In the genomic region with DNA sequence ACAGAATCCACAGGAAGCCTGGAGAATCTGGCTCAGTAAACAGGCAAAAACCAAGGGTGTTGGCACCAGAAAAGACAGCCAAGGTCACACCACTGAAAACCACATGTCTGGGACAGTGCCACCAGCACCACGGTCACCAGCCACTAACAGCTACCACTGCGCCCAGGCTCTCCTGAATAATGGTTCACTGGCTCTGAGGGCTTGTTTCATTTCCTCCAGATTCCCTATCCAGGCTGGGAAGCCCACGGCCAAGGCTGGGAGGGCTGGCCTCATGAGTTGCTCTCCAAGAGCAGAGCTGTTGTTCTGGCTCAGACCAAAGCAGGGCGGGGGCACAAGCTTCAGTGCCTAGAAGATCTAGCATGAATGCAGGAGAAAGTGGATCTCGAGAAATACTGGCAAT, we compare ENCODE assay signal across 10 cellular contexts. TPM values are rescaled to one million over a fixed set of nuclear protein-coding genes. Genes with fewer than 3 reads are reported as not detected.
A peak's percentile ranks its signal among the peaks of the same experiment; 100 is the strongest.
DNase-seq lines count a peak whose midpoint lies in the region; ATAC-seq lines count a peak whose summit lies in the region.
"Had no signal": no experiment of that assay in that cellular context is flagged by ENCODE, and none has a peak within 500 bp of the region (broad histone marks: within the 10 kb centered on the region; RNA-seq: fewer than 3 reads in every experiment).

No MANE protein-coding gene starts in this region.

- H3K27ac ChIP-seq in HUES48 (ENCODE audit: low read depth, low read length): peak overlapping the region; percentile 91
- H3K27ac ChIP-seq in SK-N-MC: peak overlapping the region; percentile 98
- H3K27ac ChIP-seq in skin epidermis: peak overlapping the region in 11 of 21 experiments; percentile 4 to 61 (median 34)
- H3K27ac ChIP-seq: KMS-11 had no signal

- DNase-seq in SK-N-MC (ENCODE audit: low read depth, low spot score): no peak
- DNase-seq in left cardiac atrium: peak; percentile 69
- no peak for DNase-seq in AG08396 (ENCODE audit: low spot score)
- DNase-seq in DMS53 treated with DMSO at 0.1 percent for 48 hours (lab: John Stamatoyannopoulos, UW; ENCODE audit: unreplicated experiment): no peak
- DNase-seq: naive B cell had no signal

- H3K36me3 ChIP-seq in HUES48 (ENCODE audit: control insufficient read depth, insufficient read depth, low read length): no peaks in the 10 kb centered on the region
- no peaks in the 10 kb centered on the region for H3K36me3 ChIP-seq in SK-N-MC (ENCODE audit: insufficient read depth, low read length)

- no peaks in the 10 kb centered on the region for H3K9me3 ChIP-seq in HUES48 (ENCODE audit: control insufficient read depth, insufficient read depth, low read length)
- H3K9me3 ChIP-seq in SK-N-MC (ENCODE audit: low read depth, low read length): no peaks in the 10 kb centered on the region

- H3K4me3 ChIP-seq in HUES48 (ENCODE audit: low read depth, low read length) (no peak overlapping the region), SK-N-MC (peak overlapping the region; percentile 73), skin epidermis (no peak overlapping the region)
- H3K4me3 ChIP-seq: coronary artery had no signal

- intact Hi-C loops in left cardiac atrium (cut with DNase I): no loop called here

- peaks cover 50% of the 10 kb centered on the region for H3K4me1 ChIP-seq in HUES48 (ENCODE audit: control insufficient read depth, insufficient read depth, low read length)

- H3K9ac ChIP-seq in HUES48 (ENCODE audit: low read depth, low read length): no peak overlapping the region
- no peak overlapping the region for H3K9ac ChIP-seq in SK-N-MC (ENCODE audit: insufficient read length)
- H3K9ac ChIP-seq: KMS-11 had no signal

- no peaks in the 10 kb centered on the region for H3K27me3 ChIP-seq in HUES48 (ENCODE audit: control insufficient read depth, insufficient read depth, low read length)

- ATAC-seq in left cardiac atrium (peak; percentile 79 to 84), HG02852 (IDR thresholded peaks at IDR 0.05; ENCODE audit: unreplicated experiment) (no peak)

RNA-seq across cellular contexts. Expression of a gene that starts 54.5 kb away (rescaled TPM):
- total RNA-seq in left cardiac atrium: 100 to 1,000 TPM; 159 to 179 TPM

Comparison
In these comparisons a context has a peak if more than half of its experiments do, and no peak if none do; other contexts are left out.
1. H3K27ac ChIP-seq: peak in every context shown above with its lines; median percentile 98 in SK-N-MC; 91 in HUES48; 34 in skin epidermis.